Comparison of ENCODE assay signal across 9 cellular contexts in the genomic region with DNA sequence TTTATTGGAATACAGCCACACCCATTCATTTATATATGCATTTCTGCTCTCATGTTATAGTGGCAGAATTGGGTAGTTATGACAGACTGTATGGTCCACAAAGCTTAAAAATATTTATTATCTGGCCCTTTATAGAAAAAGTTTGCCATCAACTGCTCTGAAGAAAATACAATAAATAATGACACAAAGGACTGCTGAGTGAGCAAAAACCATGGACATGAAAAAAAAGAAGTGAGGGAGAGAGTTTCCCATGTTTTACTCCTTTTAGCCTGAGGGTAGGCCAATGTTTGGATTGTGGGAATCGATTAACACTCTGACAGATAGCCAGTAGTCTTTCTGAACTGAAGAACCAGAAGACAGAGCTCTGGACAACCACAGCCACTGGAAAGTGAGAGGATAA.
"Had no signal": no experiment of that assay in that cellular context is flagged by ENCODE, and none has a peak within 500 bp of the region (broad histone marks: within the 10 kb centered on the region; RNA-seq: fewer than 3 reads in every experiment).

No MANE protein-coding gene starts in this region.

- DNase-seq: H9, HCEC 1CT, Karpas-422, KBM-7 had no signal

- H3K9ac ChIP-seq: KMS-11 had no signal

- H2AFZ ChIP-seq: GM23338 had no signal

- H3K4me2 ChIP-seq: GM23338, KMS-11 had no signal

- H3K4me3 Mint-ChIP-seq: GM23338, H9 had no signal

- H3K4me3 ChIP-seq: GM23338 had no signal

- H3K4me1 Mint-ChIP-seq: GM23338, H9 had no signal

- FAIRE-seq: H1, H54, HTR-8/SVneo had no signal

- H3K27ac Mint-ChIP-seq: GM23338, H9 had no signal

- H3K27ac ChIP-seq: KMS-11 had no signal

- ATAC-seq: GM23338 had no signal

- H3K9me3 Mint-ChIP-seq: GM23338 had no signal
